ENCODE assay signal across 21 cellular contexts in the genomic region with DNA sequence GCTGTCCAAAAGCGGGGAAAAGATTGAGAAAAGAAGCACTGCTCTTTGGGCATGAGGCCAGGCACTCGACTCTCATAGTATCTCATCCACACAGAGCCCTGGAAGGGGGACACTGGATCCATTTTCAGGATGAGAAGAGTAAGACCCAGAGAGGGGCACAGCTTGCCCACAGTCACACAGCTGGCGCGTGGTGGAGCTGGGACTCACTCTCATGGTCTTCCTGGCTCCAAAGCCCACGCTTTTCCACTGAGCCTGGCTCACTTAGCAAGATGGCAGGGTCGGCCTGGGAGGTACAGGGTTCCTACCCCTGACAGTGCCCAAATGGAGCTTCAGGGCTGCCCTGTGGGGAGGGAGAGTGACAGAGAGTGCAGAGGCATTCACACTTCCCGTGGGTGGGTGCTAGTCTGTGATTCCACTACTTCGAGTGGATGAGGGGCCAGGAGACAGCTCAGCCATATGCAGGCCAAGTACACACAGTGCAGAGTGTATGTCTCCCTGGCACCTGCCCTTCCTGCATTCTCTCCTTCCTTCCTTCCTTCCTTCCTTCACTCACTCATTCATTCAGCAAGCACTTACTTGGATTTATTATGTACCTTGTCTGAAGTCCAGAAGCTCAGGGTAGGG. TPM values are rescaled to one million over a fixed set of nuclear protein-coding genes. Genes with fewer than 3 reads are reported as not detected.
"Had no signal": no experiment of that assay in that cellular context is flagged by ENCODE, and none has a peak within 500 bp of the region (broad histone marks: within the 10 kb centered on the region; RNA-seq: fewer than 3 reads in every experiment).

No MANE protein-coding gene starts in this region.

- H3K27ac ChIP-seq: cardiac muscle cell, thyroid gland had no signal

- FAIRE-seq: endometrium had no signal

- H3K36me3 ChIP-seq: cardiac muscle cell, thyroid gland had no signal

- H3K4me3 ChIP-seq: body of pancreas, cardiac muscle cell, thyroid gland had no signal

- H3K4me3 Mint-ChIP-seq: activated naive CD4-positive, alpha-beta T cell treated with anti-CD3 and anti-CD28 coated beads, Interleukin-2, amount 50 U/mL, for 24 hours; dendritic cell treated with granulocyte-macrophage colony-stimulating factor and Interleukin-4, amounts not matched to agents 40 ng/mL and 50 ng/mL, for 4 days; stimulated activated naive CD8-positive, alpha-beta T cell treated with anti-CD3 and anti-CD28 coated beads, Interleukin-15, Interleukin-2, amounts not matched to agents 100 ng/mL and 50 ng/mL, for 24 hours; WTC11 had no signal

- H3K9me3 ChIP-seq: body of pancreas, thyroid gland had no signal

- H3K36me3 Mint-ChIP-seq: activated naive CD4-positive, alpha-beta T cell treated with anti-CD3 and anti-CD28 coated beads, Interleukin-2, amount 50 U/mL, for 24 hours; WTC11 had no signal

- H3K27me3 ChIP-seq: body of pancreas, thyroid gland had no signal

- ATAC-seq: left ventricle myocardium superior, WTC11 had no signal

- H3K9me3 Mint-ChIP-seq: activated naive CD4-positive, alpha-beta T cell treated with anti-CD3 and anti-CD28 coated beads, Interleukin-2, amount 50 U/mL, for 24 hours; dendritic cell treated with granulocyte-macrophage colony-stimulating factor and Interleukin-4, amounts not matched to agents 40 ng/mL and 50 ng/mL, for 4 days; stimulated activated naive CD8-positive, alpha-beta T cell treated with anti-CD3 and anti-CD28 coated beads, Interleukin-15, Interleukin-2, amounts not matched to agents 100 ng/mL and 50 ng/mL, for 24 hours; WTC11 had no signal

- H3K27ac Mint-ChIP-seq: activated naive CD4-positive, alpha-beta T cell treated with anti-CD3 and anti-CD28 coated beads, Interleukin-2, amount 50 U/mL, for 24 hours; dendritic cell treated with granulocyte-macrophage colony-stimulating factor and Interleukin-4, amounts not matched to agents 40 ng/mL and 50 ng/mL, for 4 days; stimulated activated naive CD8-positive, alpha-beta T cell treated with anti-CD3 and anti-CD28 coated beads, Interleukin-15, Interleukin-2, amounts not matched to agents 100 ng/mL and 50 ng/mL, for 24 hours; WTC11 had no signal

- DNase-seq: activated gamma-delta T cell treated with Interleukin-2 at 50 U/mL for 16 hours; activated T-cell treated with anti-CD3 and anti-CD28 coated beads, Interleukin-2, amount 50 U/mL, for 1 hour; anterior cingulate cortex; effector CD4-positive, alpha-beta T cell; erythroblast; foreskin melanocyte; left ventricle myocardium superior; right cardiac atrium; stimulated activated CD4-positive, alpha-beta T cell treated with anti-CD3 and anti-CD28 coated beads, Interleukin-4, amount 100 ng/mL, for 24 hours; substantia nigra; thyroid gland had no signal

RNA-seq across cellular contexts. Expression of a gene that starts 18.3 kb away (rescaled TPM):
- total RNA-seq: left ventricle myocardium superior; mononuclear cell; T-helper 1 cell treated with Interleukin-12 subunit alpha and Interleukin-12 subunit beta and Interleukin-4 antibody, amounts not matched to agents 30 ng/mL and 1 ng/mL, for 36 hours; ureter had no signal
